In the genomic region with DNA sequence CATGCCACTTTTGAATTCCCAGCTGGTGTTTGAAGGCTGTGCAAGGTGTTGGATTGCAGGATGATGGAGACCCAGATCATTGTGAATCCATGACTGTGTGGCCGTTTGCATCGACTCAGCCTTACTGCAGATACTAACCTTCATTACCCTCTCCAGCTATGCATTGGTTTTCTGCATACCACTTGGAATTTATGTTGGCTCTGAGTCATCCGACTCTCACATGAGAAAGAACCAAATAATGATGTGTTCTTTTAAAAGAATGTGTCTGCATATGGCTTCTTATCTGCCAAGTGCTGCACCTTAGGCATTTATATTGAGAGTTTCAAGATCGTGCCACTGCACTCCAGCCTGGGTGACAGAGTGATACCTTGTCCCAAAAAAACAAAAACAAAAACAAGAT, we compare ENCODE assay signal across 14 cellular contexts.
DNase-seq lines count a peak whose midpoint lies in the region; ATAC-seq and TF ChIP-seq lines count a peak whose summit lies in the region.
"Had no signal": no experiment of that assay in that cellular context is flagged by ENCODE, and none has a peak within 500 bp of the region (broad histone marks: within the 10 kb centered on the region; RNA-seq: fewer than 3 reads in every experiment).

No MANE protein-coding gene starts in this region.

- no peak overlapping the region for H3K4me3 Mint-ChIP-seq in activated naive CD8-positive, alpha-beta T cell
- no peak overlapping the region for H3K4me3 Mint-ChIP-seq in activated naive CD8-positive, alpha-beta T cell treated with anti-CD3 and anti-CD28 coated beads, Interleukin-2, amount 50 U/mL, for 24 hours
- no peak overlapping the region for H3K4me3 Mint-ChIP-seq in activated T-helper 2 cell treated with anti-CD3 and anti-CD28 coated beads, Interferon-gamma antibody, Interleukin-2, Interleukin-4, amounts not matched to agents 10 μg/mL and 5 μg/mL and 100 μg/mL, durations not matched to agents 14 hours and 24 hours and 36 hours (ENCODE audit: low read depth)
- H3K4me3 Mint-ChIP-seq: activated naive CD8-positive, alpha-beta T cell treated with anti-CD3 and anti-CD28 coated beads for 36 hours had no signal

- no peak for ATAC-seq in activated naive CD8-positive, alpha-beta T cell treated with anti-CD3 and anti-CD28 coated beads, Interleukin-2, amount 50 U/mL, for 24 hours
- no peak for ATAC-seq in Right ventricle myocardium inferior

- H3K27me3 Mint-ChIP-seq in activated naive CD8-positive, alpha-beta T cell: no peaks in the 10 kb centered on the region
- no peaks in the 10 kb centered on the region for H3K27me3 Mint-ChIP-seq in activated naive CD8-positive, alpha-beta T cell treated with anti-CD3 and anti-CD28 coated beads, Interleukin-2, amount 50 U/mL, for 24 hours
- H3K27me3 Mint-ChIP-seq in activated T-helper 2 cell treated with anti-CD3 and anti-CD28 coated beads, Interferon-gamma antibody, Interleukin-2, Interleukin-4, amounts not matched to agents 10 μg/mL and 5 μg/mL and 100 μg/mL, durations not matched to agents 14 hours and 24 hours and 36 hours (ENCODE audit: low read depth): no peaks in the 10 kb centered on the region
- H3K27me3 Mint-ChIP-seq: activated naive CD8-positive, alpha-beta T cell treated with anti-CD3 and anti-CD28 coated beads for 36 hours had no signal

- no peak for DNase-seq in activated naive CD8-positive, alpha-beta T cell treated with anti-CD3 and anti-CD28 coated beads, Interleukin-2, amount 50 U/mL, for 24 hours
- no peak for DNase-seq in activated T-helper 2 cell treated with anti-CD3 and anti-CD28 coated beads, Interferon-gamma antibody, Interleukin-2, Interleukin-4, amounts not matched to agents 10 μg/mL and 5 μg/mL and 100 μg/mL, durations not matched to agents 14 hours and 24 hours and 36 hours (ENCODE audit: low spot score)
- DNase-seq in foreskin fibroblast: peak; percentile 62 to 76
- peak; percentile 10 for DNase-seq in stromal cell of bone marrow (ENCODE audit: low read depth)
- DNase-seq in germinal center (ENCODE audit: low spot score): no peak
- no peak for DNase-seq in NCI-H2081 (lab: John Stamatoyannopoulos, UW)
- DNase-seq in Right ventricle myocardium inferior (ENCODE audit: missing footprints): no peak
- DNase-seq: activated naive CD8-positive, alpha-beta T cell treated with anti-CD3 and anti-CD28 coated beads for 36 hours; DMS79 treated with DMSO at 0.1 percent for 48 hours; effector CD8-positive, alpha-beta T cell; mesendoderm; NCI-H2171 had no signal

- no peaks in the 10 kb centered on the region for H3K9me3 Mint-ChIP-seq in activated naive CD8-positive, alpha-beta T cell (ENCODE audit: low read depth)
- no peaks in the 10 kb centered on the region for H3K9me3 Mint-ChIP-seq in activated naive CD8-positive, alpha-beta T cell treated with anti-CD3 and anti-CD28 coated beads, Interleukin-2, amount 50 U/mL, for 24 hours
- H3K9me3 Mint-ChIP-seq in activated T-helper 2 cell treated with anti-CD3 and anti-CD28 coated beads, Interferon-gamma antibody, Interleukin-2, Interleukin-4, amounts not matched to agents 10 μg/mL and 5 μg/mL and 100 μg/mL, durations not matched to agents 14 hours and 24 hours and 36 hours: no peaks in the 10 kb centered on the region
- H3K9me3 Mint-ChIP-seq: activated naive CD8-positive, alpha-beta T cell treated with anti-CD3 and anti-CD28 coated beads for 36 hours had no signal

- H3K4me3 ChIP-seq in foreskin fibroblast (ENCODE audit: low read depth in 1 of 2, low read length in 2 of 2): no peak overlapping the region
- H3K4me3 ChIP-seq: thoracic aorta had no signal

- peaks cover 3% of the 10 kb centered on the region for H3K4me1 Mint-ChIP-seq in activated naive CD8-positive, alpha-beta T cell (ENCODE audit: low read depth)
- peaks cover 10% of the 10 kb centered on the region for H3K4me1 Mint-ChIP-seq in activated naive CD8-positive, alpha-beta T cell treated with anti-CD3 and anti-CD28 coated beads, Interleukin-2, amount 50 U/mL, for 24 hours
- H3K4me1 Mint-ChIP-seq in activated T-helper 2 cell treated with anti-CD3 and anti-CD28 coated beads, Interferon-gamma antibody, Interleukin-2, Interleukin-4, amounts not matched to agents 10 μg/mL and 5 μg/mL and 100 μg/mL, durations not matched to agents 14 hours and 24 hours and 36 hours (ENCODE audit: low read depth): peaks cover 6% of the 10 kb centered on the region
- H3K4me1 Mint-ChIP-seq: activated naive CD8-positive, alpha-beta T cell treated with anti-CD3 and anti-CD28 coated beads for 36 hours had no signal

- peak overlapping the region; percentile 50 for H3K27ac Mint-ChIP-seq in activated naive CD8-positive, alpha-beta T cell
- no peak overlapping the region for H3K27ac Mint-ChIP-seq in activated naive CD8-positive, alpha-beta T cell treated with anti-CD3 and anti-CD28 coated beads, Interleukin-2, amount 50 U/mL, for 24 hours
- H3K27ac Mint-ChIP-seq in activated T-helper 2 cell treated with anti-CD3 and anti-CD28 coated beads, Interferon-gamma antibody, Interleukin-2, Interleukin-4, amounts not matched to agents 10 μg/mL and 5 μg/mL and 100 μg/mL, durations not matched to agents 14 hours and 24 hours and 36 hours: peak overlapping the region; percentile 12
- H3K27ac Mint-ChIP-seq: activated naive CD8-positive, alpha-beta T cell treated with anti-CD3 and anti-CD28 coated beads for 36 hours had no signal

- intact Hi-C loops in activated T-helper 2 cell treated with anti-CD3 and anti-CD28 coated beads, Interferon-gamma antibody, Interleukin-2, Interleukin-4, amounts not matched to agents 10 μg/mL and 5 μg/mL and 100 μg/mL, durations not matched to agents 14 hours and 24 hours and 36 hours (cut with micrococcal nuclease): no loop called here
- intact Hi-C loops in Right ventricle myocardium inferior (cut with DNase I): no loop called here

- peaks cover 8% of the 10 kb centered on the region for H3K36me3 Mint-ChIP-seq in activated naive CD8-positive, alpha-beta T cell
- peaks cover 34% of the 10 kb centered on the region for H3K36me3 Mint-ChIP-seq in activated naive CD8-positive, alpha-beta T cell treated with anti-CD3 and anti-CD28 coated beads, Interleukin-2, amount 50 U/mL, for 24 hours (ENCODE audit: low read depth)
- peaks cover 35% of the 10 kb centered on the region for H3K36me3 Mint-ChIP-seq in activated T-helper 2 cell treated with anti-CD3 and anti-CD28 coated beads, Interferon-gamma antibody, Interleukin-2, Interleukin-4, amounts not matched to agents 10 μg/mL and 5 μg/mL and 100 μg/mL, durations not matched to agents 14 hours and 24 hours and 36 hours (ENCODE audit: low read depth)

- no peak for TF ChIP-seq CTCF in foreskin fibroblast (IDR thresholded peaks at IDR 0.05; ENCODE audit: low read depth, low read length)

Comparison
In these comparisons a context has a peak if more than half of its experiments do, and no peak if none do; other contexts are left out.
1. DNase-seq: peak in foreskin fibroblast (2 of 2) and stromal cell of bone marrow (single experiment); none in activated naive CD8-positive, alpha-beta T cell treated with anti-CD3 and anti-CD28 coated beads, Interleukin-2, amount 50 U/mL, for 24 hours (single experiment), activated T-helper 2 cell treated with anti-CD3 and anti-CD28 coated beads, Interferon-gamma antibody, Interleukin-2, Interleukin-4, amounts not matched to agents 10 μg/mL and 5 μg/mL and 100 μg/mL, durations not matched to agents 14 hours and 24 hours and 36 hours (single experiment), germinal center (single experiment), NCI-H2081 (0 of 2) and Right ventricle myocardium inferior (single experiment).